In genomic region chr11:130379276-130379675, GRCh38 we compare ENCODE assay signal across 25 cellular contexts. TPM values are rescaled to one million over a fixed set of nuclear protein-coding genes. Genes with fewer than 3 reads are reported as not detected.
DNase-seq lines count a peak whose midpoint lies in the region; ATAC-seq and TF ChIP-seq lines count a peak whose summit lies in the region.
"Had no signal": no experiment of that assay in that cellular context is flagged by ENCODE, and none has a peak within 500 bp of the region (broad histone marks: within the 10 kb centered on the region; RNA-seq: fewer than 3 reads in every experiment).

No MANE protein-coding gene starts in this region.

- no peak overlapping the region for H4K91ac ChIP-seq in mesenchymal stem cell (ENCODE audit: low read length)

- peak; percentile 38 for DNase-seq in DMS79 (lab: John Stamatoyannopoulos, UW)
- DNase-seq in epithelial cell of proximal tubule (ENCODE audit: low read depth), result peak; percentile 61
- no peak for DNase-seq in mesenchymal stem cell
- DNase-seq in ovary, result no peak
- DNase-seq in C1 segment of cervical spinal cord (lab: John Stamatoyannopoulos, UW), result no peak
- DNase-seq: BE2C; CD4-positive, CD25-positive, alpha-beta regulatory T cell; COR-L47; DMS 273 treated with DMSO at 0.1 percent for 48 hours; GDM1; MM.1S; NCI-H1048; NCI-H1417 treated with DMSO at 0.1 percent for 48 hours; NCI-H187; NCI-H2227 treated with DMSO at 0.1 percent for 48 hours; NCI-H510A; NCI-H748 treated with DMSO at 0.1 percent for 48 hours; NK-92 treated with Interleukin-12 subunit alpha and Interleukin-12 subunit beta, amount 100 ng/mL, for 24 hours had no signal

- no peak overlapping the region for H2AK5ac ChIP-seq in mesenchymal stem cell (ENCODE audit: low read length, severe bottlenecking)

- H3K9me3 ChIP-seq in mesenchymal stem cell (ENCODE audit: control insufficient read depth, low read length) (no peaks in the 10 kb centered on the region), ovary (no peaks in the 10 kb centered on the region)
- H3K9me3 ChIP-seq: A549, BE2C had no signal

- no peak overlapping the region for H4K8ac ChIP-seq in mesenchymal stem cell (ENCODE audit: low read length)

- TF ChIP-seq RAD21 in Ishikawa (IDR thresholded peaks at IDR 0.05; ENCODE audit: low read depth), result no peak

- peaks cover 14 to 42% of the 10 kb centered on the region in 2 experiments for H3K27me3 ChIP-seq in mesenchymal stem cell (ENCODE audit: control insufficient read depth in 1 of 2, insufficient read depth in 1 of 2, low read length in 2 of 2)
- H3K27me3 ChIP-seq in ovary, result no peaks in the 10 kb centered on the region

- no peak overlapping the region for H2BK5ac ChIP-seq in mesenchymal stem cell (ENCODE audit: low read depth, low read length, poor library complexity, severe bottlenecking)

- H3K4me1 ChIP-seq in mesenchymal stem cell (ENCODE audit: control insufficient read depth, insufficient read depth, low read depth, low read length) (peaks cover 12% of the 10 kb centered on the region), ovary (ENCODE audit: insufficient read depth) (no peaks in the 10 kb centered on the region)
- H3K4me1 ChIP-seq: A549, BE2C had no signal

- TF ChIP-seq CTCF in epithelial cell of proximal tubule (conservative IDR thresholded peaks at IDR 0.05; ENCODE audit: low read depth, low read length), result no peak
- no peak for TF ChIP-seq CTCF in ovary (IDR thresholded peaks at IDR 0.05)

- no peak overlapping the region for H3K23ac ChIP-seq in mesenchymal stem cell (ENCODE audit: low read length in 2 of 2)

- ATAC-seq in HG03045 (IDR thresholded peaks at IDR 0.05; ENCODE audit: unreplicated experiment) (no peak), HG02870 (IDR thresholded peaks at IDR 0.05; ENCODE audit: unreplicated experiment) (no peak)
- ATAC-seq: A549, K562, SK-N-SH treated with all-trans-retinoic acid at 6 μM for 48 hours had no signal

- no peak overlapping the region for H2BK12ac ChIP-seq in mesenchymal stem cell (ENCODE audit: low read length in 2 of 2)

- TF ChIP-seq EP300 in Ishikawa (IDR thresholded peaks at IDR 0.05; ENCODE audit: borderline replicate concordance) (no peak; the same call in 1 of the 2 replicates), ovary (IDR thresholded peaks at IDR 0.05) (no peak)

- H3K36me3 ChIP-seq in mesenchymal stem cell (ENCODE audit: control insufficient read depth in 1 of 2, insufficient read depth in 2 of 2, low read depth in 1 of 2, low read length in 2 of 2) (no peaks in the 10 kb centered on the region), ovary (no peaks in the 10 kb centered on the region)
- H3K36me3 ChIP-seq: BE2C had no signal

- TF ChIP-seq POLR2A in ovary (IDR thresholded peaks at IDR 0.05), result no peak

- no peak overlapping the region for H3K9ac ChIP-seq in mesenchymal stem cell (ENCODE audit: low read length)

- H3K79me1 ChIP-seq in mesenchymal stem cell (replicated peaks; ENCODE audit: low read length, poor library complexity, severe bottlenecking), result no peaks in the 10 kb centered on the region

- no peak overlapping the region for H3K4ac ChIP-seq in mesenchymal stem cell (ENCODE audit: low read depth in 1 of 2, low read length in 2 of 2)

- H3K14ac ChIP-seq in mesenchymal stem cell (ENCODE audit: low read length in 2 of 2), result no peak overlapping the region

- H3K27ac ChIP-seq in mesenchymal stem cell (ENCODE audit: low read length, poor library complexity, severe bottlenecking) (no peak overlapping the region), ovary (no peak overlapping the region)
- H3K27ac ChIP-seq: A549 had no signal

- intact Hi-C loops in ovary (cut with DNase I), result no loop called here

- peak overlapping the region; percentile 47 for H3K4me2 ChIP-seq in mesenchymal stem cell (ENCODE audit: low read length, poor library complexity, severe bottlenecking)
- H3K4me2 ChIP-seq: A549 had no signal

- H2BK120ac ChIP-seq in mesenchymal stem cell (ENCODE audit: low read depth, low read length), result no peak overlapping the region

- H2AFZ ChIP-seq in mesenchymal stem cell (ENCODE audit: low read depth, low read length), result no peak overlapping the region

- H3K4me3 ChIP-seq in epithelial cell of proximal tubule (ENCODE audit: low read depth, low read length), result no peak overlapping the region
- H3K4me3 ChIP-seq in mesenchymal stem cell (ENCODE audit: insufficient read depth in 1 of 2, low read depth in 1 of 2, low read length in 2 of 2), result no peak overlapping the region
- no peak overlapping the region for H3K4me3 ChIP-seq in ovary
- H3K4me3 ChIP-seq: A549, K562 had no signal

- no peak overlapping the region for H2BK15ac ChIP-seq in mesenchymal stem cell (ENCODE audit: low read depth, poor library complexity, severe bottlenecking)

- WGBS in mesenchymal stem cell, result 97% methylated on average over 5 of the region's 5 CpGs
- 94 to 98% (median 97%) methylated on average over 5 of the region's 5 CpGs for WGBS in ovary, 3 donors

- no peak overlapping the region for H3K18ac ChIP-seq in mesenchymal stem cell (ENCODE audit: low read depth in 1 of 2, low read length in 2 of 2)

TF ChIP-seq in Ishikawa, 13 proteins besides CTCF, POLR2A, EP300 and RAD21:
- peak; percentile 74 for TF ChIP-seq TEAD4 (IDR thresholded peaks at IDR 0.05)
- TF ChIP-seq TAF1 (IDR thresholded peaks at IDR 0.05; ENCODE audit: low read depth), result no peak
- no peak for TF ChIP-seq YY1 (IDR thresholded peaks at IDR 0.05; ENCODE audit: low read depth)
- TF ChIP-seq NFIC (IDR thresholded peaks at IDR 0.05), result peak; percentile 27; the same call in 1 of the 2 replicates
- no peak for TF ChIP-seq ZBTB7A (IDR thresholded peaks at IDR 0.05; ENCODE audit: low read depth)
- TF ChIP-seq EGR1 (IDR thresholded peaks at IDR 0.05), result no peak
- no peak for TF ChIP-seq FOXM1 (IDR thresholded peaks at IDR 0.05; ENCODE audit: borderline replicate concordance, low read depth)
- TF ChIP-seq TCF12 (IDR thresholded peaks at IDR 0.05; ENCODE audit: low read depth), result peak; percentile 37; the same call in 1 of the 2 replicates
- TF ChIP-seq REST (IDR thresholded peaks at IDR 0.05; ENCODE audit: low read depth), result no peak
- no peak for TF ChIP-seq USF1 (IDR thresholded peaks at IDR 0.05)
- TF ChIP-seq MAX (IDR thresholded peaks at IDR 0.05), result peak; percentile 52
- no peak for TF ChIP-seq CREB1 (IDR thresholded peaks at IDR 0.05; ENCODE audit: low read depth)
- no peak for TF ChIP-seq CEBPB (IDR thresholded peaks at IDR 0.05)

RNA-seq across cellular contexts. Expression of gene ADAMTS8, which starts 49.1 kb away (rescaled TPM):
- total RNA-seq in epithelial cell of proximal tubule (not detected in 2 replicates), ovary (1 to 10 TPM in 4 of 7 donors, under 1 TPM in 3; 0.24 to 2.1 (median 1.1) TPM)
- 1.3 TPM for polyA plus RNA-seq in mesenchymal stem cell (2013, experiment 1 of 2)
- 1.2 TPM for polyA plus RNA-seq in mesenchymal stem cell (2013, experiment 2 of 2)
- polyA plus RNA-seq in ovary, result 1 to 10 TPM in 1 of 2 donors, under 1 TPM in 1; 0.51 to 1.8 TPM
- total RNA-seq: CD4-positive, CD25-positive, alpha-beta regulatory T cell; K562; LHCN-M2 had no signal
- polyA plus RNA-seq: K562 had no signal

Comparison
In these comparisons a context has a peak if more than half of its experiments do, and no peak if none do; other contexts are left out.
1. DNase-seq: peak in DMS79 (single experiment) and epithelial cell of proximal tubule (single experiment); none in mesenchymal stem cell (single experiment), ovary (0 of 5) and C1 segment of cervical spinal cord (0 of 14).